ENCODE assay signal across 8 cellular contexts in genomic region chr11:119730347-119730613, GRCh38. TPM values are rescaled to one million over a fixed set of nuclear protein-coding genes. Genes with fewer than 3 reads are reported as not detected.
DNase-seq lines count a peak whose midpoint lies in the region; ATAC-seq, FAIRE-seq and TF ChIP-seq lines count a peak whose summit lies in the region.

No MANE protein-coding gene starts in this region.

- H3K4me3 Mint-ChIP-seq in activated CD4-positive, alpha-beta T cell treated with anti-CD3 and anti-CD28 coated beads, Interleukin-2, amount 10 ng/mL, durations not matched to agents 24 days and 14 days = peak overlapping the region; percentile 81
- peak overlapping the region; percentile 82 for H3K4me3 Mint-ChIP-seq in astrocyte (ENCODE audit: unreplicated experiment)

- H3K4me3 ChIP-seq in astrocyte (ENCODE audit: insufficient read depth, low read depth, low read length) (no peak overlapping the region), liver (ENCODE audit: low read depth in 1 of 3, low read length in 3 of 3) (peak overlapping the region in 1 of 3 donors; percentile 86)

- H3K79me2 ChIP-seq in astrocyte (ENCODE audit: insufficient read depth, low read length) = peaks cover 29% of the 10 kb centered on the region

- DNase-seq in activated CD4-positive, alpha-beta T cell treated with anti-CD3 and anti-CD28 coated beads, Interleukin-2, amount 10 ng/mL, durations not matched to agents 24 days and 14 days = no peak
- no peak for DNase-seq in activated CD4-positive, alpha-beta T cell treated with anti-CD3 and anti-CD28 coated beads, Interleukin-2, amount 50 U/mL, for 1 hour
- no peak for DNase-seq in astrocyte (ENCODE audit: low read depth)
- DNase-seq in substantia nigra (lab: John Stamatoyannopoulos, UW) = no peak
- no peak for DNase-seq in GM13977 (ENCODE audit: low spot score)
- DNase-seq in RPMI8226 = no peak

- H3K9ac ChIP-seq in astrocyte (ENCODE audit: low read length) = peak overlapping the region; percentile 78
- H3K9ac ChIP-seq in liver (ENCODE audit: low read depth in 1 of 2, low read length in 2 of 2) = peak overlapping the region in 1 of 2 donors; percentile 49

- H3K27me3 Mint-ChIP-seq in activated CD4-positive, alpha-beta T cell treated with anti-CD3 and anti-CD28 coated beads, Interleukin-2, amount 10 ng/mL, durations not matched to agents 24 days and 14 days = peaks cover 67% of the 10 kb centered on the region
- H3K27me3 Mint-ChIP-seq in astrocyte (ENCODE audit: low read depth, unreplicated experiment) = peaks cover 58% of the 10 kb centered on the region

- in situ Hi-C loops in GM13977 (cut with MboI; ENCODE audit: low pct_unique_long_range_greater_than_20kb, low sequenced_read_pairs, unreplicated experiment) = no loop called here

- WGBS in liver = 56% methylated on average over 7 of the region's 7 CpGs

- H2AFZ ChIP-seq in astrocyte (ENCODE audit: low read depth, low read length) = peak overlapping the region; percentile 84

- H3K9me3 Mint-ChIP-seq in activated CD4-positive, alpha-beta T cell treated with anti-CD3 and anti-CD28 coated beads, Interleukin-2, amount 10 ng/mL, durations not matched to agents 24 days and 14 days = no peaks in the 10 kb centered on the region
- H3K9me3 Mint-ChIP-seq in astrocyte (ENCODE audit: unreplicated experiment) = peaks cover 2% of the 10 kb centered on the region

- intact Hi-C loops in activated CD4-positive, alpha-beta T cell treated with anti-CD3 and anti-CD28 coated beads, Interleukin-2, amount 10 ng/mL, durations not matched to agents 24 days and 14 days (cut with micrococcal nuclease) = no loop called here

- H3K4me1 ChIP-seq in astrocyte (ENCODE audit: insufficient read depth, low read length) (peaks cover 21% of the 10 kb centered on the region), liver (ENCODE audit: control insufficient read depth in 4 of 4, insufficient read depth in 4 of 4, low read length in 3 of 4) (peaks cover 10 to 29% (median 19%) of the 10 kb centered on the region in 4 donors)

- no peaks in the 10 kb centered on the region for H3K36me3 Mint-ChIP-seq in activated CD4-positive, alpha-beta T cell treated with anti-CD3 and anti-CD28 coated beads, Interleukin-2, amount 10 ng/mL, durations not matched to agents 24 days and 14 days (ENCODE audit: low read depth)
- H3K36me3 Mint-ChIP-seq in astrocyte (ENCODE audit: low read depth, unreplicated experiment) = peaks cover 2% of the 10 kb centered on the region

- ATAC-seq in GM18520 (IDR thresholded peaks at IDR 0.05; ENCODE audit: unreplicated experiment) = no peak

- H3K27me3 ChIP-seq in astrocyte (ENCODE audit: insufficient read depth, low read length) = peaks cover 6% of the 10 kb centered on the region
- no peaks in the 10 kb centered on the region for H3K27me3 ChIP-seq in liver (ENCODE audit: control insufficient read depth in 4 of 4, insufficient read depth in 4 of 4, low read length in 3 of 4)

- no peak overlapping the region for H3K27ac Mint-ChIP-seq in activated CD4-positive, alpha-beta T cell treated with anti-CD3 and anti-CD28 coated beads, Interleukin-2, amount 10 ng/mL, durations not matched to agents 24 days and 14 days
- H3K27ac Mint-ChIP-seq in astrocyte (ENCODE audit: unreplicated experiment) = no peak overlapping the region

- FAIRE-seq in astrocyte (lab: Jason Lieb, UNC) = no peak

- peaks cover 15% of the 10 kb centered on the region for H3K4me1 Mint-ChIP-seq in activated CD4-positive, alpha-beta T cell treated with anti-CD3 and anti-CD28 coated beads, Interleukin-2, amount 10 ng/mL, durations not matched to agents 24 days and 14 days
- H3K4me1 Mint-ChIP-seq in astrocyte (ENCODE audit: low read depth, unreplicated experiment) = no peaks in the 10 kb centered on the region

- H3K9me3 ChIP-seq in astrocyte (ENCODE audit: insufficient read depth, low read depth, low read length) = no peaks in the 10 kb centered on the region
- H3K9me3 ChIP-seq in liver (ENCODE audit: control insufficient read depth in 4 of 4, low read length in 3 of 4) = no peaks in the 10 kb centered on the region

- no peak overlapping the region for H3K27ac ChIP-seq in astrocyte (ENCODE audit: low read depth, low read length)
- peak overlapping the region; percentile 67 to 80 for H3K27ac ChIP-seq in liver (ENCODE audit: low read depth in 1 of 2, low read length in 2 of 2)
- peak overlapping the region; percentile 79 for H3K27ac ChIP-seq in substantia nigra (ENCODE audit: low read depth, low read length, poor library complexity, severe bottlenecking)

- H4K20me1 ChIP-seq in astrocyte (ENCODE audit: insufficient read depth, low read length) = peaks cover 29% of the 10 kb centered on the region

- peak overlapping the region; percentile 97 for H3K4me2 ChIP-seq in astrocyte (ENCODE audit: low read length)

- TF ChIP-seq CTCF in astrocyte (IDR thresholded peaks at IDR 0.05; ENCODE audit: insufficient read depth, low read depth, low read length) (no peak), liver (IDR thresholded peaks at IDR 0.05; ENCODE audit: low read depth, low read length, missing input control) (no peak), GM13977 (IDR thresholded peaks at IDR 0.05; ENCODE audit: extremely low read depth, insufficient read depth, missing control alignments) (no peak)

- H3K36me3 ChIP-seq in astrocyte (ENCODE audit: insufficient read depth, low read length) (no peaks in the 10 kb centered on the region), liver (ENCODE audit: control insufficient read depth in 4 of 4, insufficient read depth in 3 of 4, low read depth in 1 of 4, low read length in 3 of 4) (no peaks in the 10 kb centered on the region)

- no peak for TF ChIP-seq RAD21 in liver (IDR thresholded peaks at IDR 0.05)

TF ChIP-seq in liver, 16 proteins besides CTCF, POLR2A, EP300 and RAD21:
- TF ChIP-seq HNF4A (conservative IDR thresholded peaks at IDR 0.05) = no peak
- no peak for TF ChIP-seq MAX (IDR thresholded peaks at IDR 0.05)
- TF ChIP-seq TAF1 (conservative IDR thresholded peaks at IDR 0.05) = no peak
- TF ChIP-seq FOXA2 (IDR thresholded peaks at IDR 0.05) = no peak
- TF ChIP-seq ATF3 (IDR thresholded peaks at IDR 0.05) = no peak
- TF ChIP-seq EGR1 (IDR thresholded peaks at IDR 0.05; ENCODE audit: low read depth in 2 of 2) = no peak
- TF ChIP-seq, protein P1, sequence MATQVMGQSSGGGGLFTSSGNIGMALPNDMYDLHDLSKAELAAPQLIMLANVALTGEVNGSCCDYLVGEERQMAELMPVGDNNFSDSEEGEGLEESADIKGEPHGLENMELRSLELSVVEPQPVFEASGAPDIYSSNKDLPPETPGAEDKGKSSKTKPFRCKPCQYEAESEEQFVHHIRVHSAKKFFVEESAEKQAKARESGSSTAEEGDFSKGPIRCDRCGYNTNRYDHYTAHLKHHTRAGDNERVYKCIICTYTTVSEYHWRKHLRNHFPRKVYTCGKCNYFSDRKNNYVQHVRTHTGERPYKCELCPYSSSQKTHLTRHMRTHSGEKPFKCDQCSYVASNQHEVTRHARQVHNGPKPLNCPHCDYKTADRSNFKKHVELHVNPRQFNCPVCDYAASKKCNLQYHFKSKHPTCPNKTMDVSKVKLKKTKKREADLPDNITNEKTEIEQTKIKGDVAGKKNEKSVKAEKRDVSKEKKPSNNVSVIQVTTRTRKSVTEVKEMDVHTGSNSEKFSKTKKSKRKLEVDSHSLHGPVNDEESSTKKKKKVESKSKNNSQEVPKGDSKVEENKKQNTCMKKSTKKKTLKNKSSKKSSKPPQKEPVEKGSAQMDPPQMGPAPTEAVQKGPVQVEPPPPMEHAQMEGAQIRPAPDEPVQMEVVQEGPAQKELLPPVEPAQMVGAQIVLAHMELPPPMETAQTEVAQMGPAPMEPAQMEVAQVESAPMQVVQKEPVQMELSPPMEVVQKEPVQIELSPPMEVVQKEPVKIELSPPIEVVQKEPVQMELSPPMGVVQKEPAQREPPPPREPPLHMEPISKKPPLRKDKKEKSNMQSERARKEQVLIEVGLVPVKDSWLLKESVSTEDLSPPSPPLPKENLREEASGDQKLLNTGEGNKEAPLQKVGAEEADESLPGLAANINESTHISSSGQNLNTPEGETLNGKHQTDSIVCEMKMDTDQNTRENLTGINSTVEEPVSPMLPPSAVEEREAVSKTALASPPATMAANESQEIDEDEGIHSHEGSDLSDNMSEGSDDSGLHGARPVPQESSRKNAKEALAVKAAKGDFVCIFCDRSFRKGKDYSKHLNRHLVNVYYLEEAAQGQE (IDR thresholded peaks at IDR 0.05) = no peak
- no peak for TF ChIP-seq FOXA1 (IDR thresholded peaks at IDR 0.05)
- TF ChIP-seq ZBTB33 (IDR thresholded peaks at IDR 0.05) = no peak
- TF ChIP-seq NR2F2 (IDR thresholded peaks at IDR 0.05) = no peak
- TF ChIP-seq HNF4G (IDR thresholded peaks at IDR 0.05) = no peak

RNA-seq across cellular contexts. Expression of gene NECTIN1, which starts 1.3 kb away (rescaled TPM):
- 3.1 and 5.7 TPM in 2 replicates for total RNA-seq in activated CD4-positive, alpha-beta T cell treated with anti-CD3 and anti-CD28 coated beads, Interleukin-2, amount 10 ng/mL, durations not matched to agents 24 days and 14 days
- total RNA-seq in astrocyte = 16.9 and 17.7 TPM in 2 replicates
- 1 to 10 TPM; 6.1 to 7.7 TPM for total RNA-seq in liver
- 1 to 10 TPM in 1 of 2 donors, under 1 TPM in 1; 0.69 to 4.0 TPM for polyA plus RNA-seq in liver
